In genomic region chr4:185332575-185333464, GRCh38 we compare ENCODE assay signal across 1 cellular context.
TF ChIP-seq lines count a peak whose summit lies in the region.

No MANE protein-coding gene starts in this region.

TF ChIP-seq in HepG2, 621 proteins besides CTCF, POLR2A, EP300 and RAD21 (continued from another document and continues in another):
- no peak; a peak in 1 of 4 replicates for TF ChIP-seq NR2F1 (CRISPR knock-in tag; IDR thresholded peaks at IDR 0.05)
- TF ChIP-seq BHLHE40 (IDR thresholded peaks at IDR 0.05; ENCODE audit: low read length), result 0 out of 2 replicates have a peak, but pooled peaks have one; percentile 17
- TF ChIP-seq AGO1 (IDR thresholded peaks at IDR 0.05; ENCODE audit: low read depth, low read length, poor library complexity, severe bottlenecking), result no peak
- no peak for TF ChIP-seq PHB2 (IDR thresholded peaks at IDR 0.05; ENCODE audit: partially characterized antibody)
- TF ChIP-seq, protein P1, sequence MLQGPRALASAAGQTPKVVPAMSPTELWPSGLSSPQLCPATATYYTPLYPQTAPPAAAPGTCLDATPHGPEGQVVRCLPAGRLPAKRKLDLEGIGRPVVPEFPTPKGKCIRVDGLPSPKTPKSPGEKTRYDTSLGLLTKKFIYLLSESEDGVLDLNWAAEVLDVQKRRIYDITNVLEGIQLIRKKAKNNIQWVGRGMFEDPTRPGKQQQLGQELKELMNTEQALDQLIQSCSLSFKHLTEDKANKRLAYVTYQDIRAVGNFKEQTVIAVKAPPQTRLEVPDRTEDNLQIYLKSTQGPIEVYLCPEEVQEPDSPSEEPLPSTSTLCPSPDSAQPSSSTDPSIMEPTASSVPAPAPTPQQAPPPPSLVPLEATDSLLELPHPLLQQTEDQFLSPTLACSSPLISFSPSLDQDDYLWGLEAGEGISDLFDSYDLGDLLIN (CRISPR knock-in tag; IDR thresholded peaks at IDR 0.05; ENCODE audit: borderline replicate concordance), result no peak
- TF ChIP-seq, protein P2, sequence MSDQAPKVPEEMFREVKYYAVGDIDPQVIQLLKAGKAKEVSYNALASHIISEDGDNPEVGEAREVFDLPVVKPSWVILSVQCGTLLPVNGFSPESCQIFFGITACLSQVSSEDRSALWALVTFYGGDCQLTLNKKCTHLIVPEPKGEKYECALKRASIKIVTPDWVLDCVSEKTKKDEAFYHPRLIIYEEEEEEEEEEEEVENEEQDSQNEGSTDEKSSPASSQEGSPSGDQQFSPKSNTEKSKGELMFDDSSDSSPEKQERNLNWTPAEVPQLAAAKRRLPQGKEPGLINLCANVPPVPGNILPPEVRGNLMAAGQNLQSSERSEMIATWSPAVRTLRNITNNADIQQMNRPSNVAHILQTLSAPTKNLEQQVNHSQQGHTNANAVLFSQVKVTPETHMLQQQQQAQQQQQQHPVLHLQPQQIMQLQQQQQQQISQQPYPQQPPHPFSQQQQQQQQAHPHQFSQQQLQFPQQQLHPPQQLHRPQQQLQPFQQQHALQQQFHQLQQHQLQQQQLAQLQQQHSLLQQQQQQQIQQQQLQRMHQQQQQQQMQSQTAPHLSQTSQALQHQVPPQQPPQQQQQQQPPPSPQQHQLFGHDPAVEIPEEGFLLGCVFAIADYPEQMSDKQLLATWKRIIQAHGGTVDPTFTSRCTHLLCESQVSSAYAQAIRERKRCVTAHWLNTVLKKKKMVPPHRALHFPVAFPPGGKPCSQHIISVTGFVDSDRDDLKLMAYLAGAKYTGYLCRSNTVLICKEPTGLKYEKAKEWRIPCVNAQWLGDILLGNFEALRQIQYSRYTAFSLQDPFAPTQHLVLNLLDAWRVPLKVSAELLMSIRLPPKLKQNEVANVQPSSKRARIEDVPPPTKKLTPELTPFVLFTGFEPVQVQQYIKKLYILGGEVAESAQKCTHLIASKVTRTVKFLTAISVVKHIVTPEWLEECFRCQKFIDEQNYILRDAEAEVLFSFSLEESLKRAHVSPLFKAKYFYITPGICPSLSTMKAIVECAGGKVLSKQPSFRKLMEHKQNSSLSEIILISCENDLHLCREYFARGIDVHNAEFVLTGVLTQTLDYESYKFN (CRISPR knock-in tag; conservative IDR thresholded peaks at IDR 0.05), result peak; percentile 78
- TF ChIP-seq HIVEP1 (CRISPR knock-in tag; IDR thresholded peaks at IDR 0.05), result no peak
- no peak for TF ChIP-seq ELK4 (CRISPR knock-in tag; IDR thresholded peaks at IDR 0.05; ENCODE audit: borderline replicate concordance)
- TF ChIP-seq ISL2 (CRISPR knock-in tag; IDR thresholded peaks at IDR 0.05), result peak; percentile 66
- TF ChIP-seq GATAD2A (CRISPR knock-in tag; IDR thresholded peaks at IDR 0.05), result peak; percentile 66
- TF ChIP-seq ZNF318 (CRISPR knock-in tag; IDR thresholded peaks at IDR 0.05), result no peak
- no peak for TF ChIP-seq BRF2 (CRISPR knock-in tag; IDR thresholded peaks at IDR 0.05)
- no peak for TF ChIP-seq ARHGAP35 (CRISPR knock-in tag; IDR thresholded peaks at IDR 0.05; ENCODE audit: borderline replicate concordance)
- TF ChIP-seq MAFF (IDR thresholded peaks at IDR 0.05; ENCODE audit: low read depth, low read length), result no peak
- 0 out of 2 replicates have a peak, but pooled peaks have one; percentile 7 for TF ChIP-seq RARA (CRISPR knock-in tag; IDR thresholded peaks at IDR 0.05)
- no peak for TF ChIP-seq GLMP (CRISPR knock-in tag; IDR thresholded peaks at IDR 0.05; ENCODE audit: borderline replicate concordance)
- TF ChIP-seq, protein P3, sequence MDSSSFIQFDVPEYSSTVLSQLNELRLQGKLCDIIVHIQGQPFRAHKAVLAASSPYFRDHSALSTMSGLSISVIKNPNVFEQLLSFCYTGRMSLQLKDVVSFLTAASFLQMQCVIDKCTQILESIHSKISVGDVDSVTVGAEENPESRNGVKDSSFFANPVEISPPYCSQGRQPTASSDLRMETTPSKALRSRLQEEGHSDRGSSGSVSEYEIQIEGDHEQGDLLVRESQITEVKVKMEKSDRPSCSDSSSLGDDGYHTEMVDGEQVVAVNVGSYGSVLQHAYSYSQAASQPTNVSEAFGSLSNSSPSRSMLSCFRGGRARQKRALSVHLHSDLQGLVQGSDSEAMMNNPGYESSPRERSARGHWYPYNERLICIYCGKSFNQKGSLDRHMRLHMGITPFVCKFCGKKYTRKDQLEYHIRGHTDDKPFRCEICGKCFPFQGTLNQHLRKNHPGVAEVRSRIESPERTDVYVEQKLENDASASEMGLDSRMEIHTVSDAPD (CRISPR knock-in tag; IDR thresholded peaks at IDR 0.05), result no peak
- TF ChIP-seq ZNF256 (CRISPR knock-in tag; conservative IDR thresholded peaks at IDR 0.05), result no peak
- TF ChIP-seq NFKB2 (CRISPR knock-in tag; IDR thresholded peaks at IDR 0.05; ENCODE audit: borderline replicate concordance), result no peak
- no peak for TF ChIP-seq HES4 (CRISPR knock-in tag; IDR thresholded peaks at IDR 0.05; ENCODE audit: borderline replicate concordance)
- no peak for TF ChIP-seq ZNF749 (CRISPR knock-in tag; IDR thresholded peaks at IDR 0.05; ENCODE audit: borderline replicate concordance)
- TF ChIP-seq, protein P4, sequence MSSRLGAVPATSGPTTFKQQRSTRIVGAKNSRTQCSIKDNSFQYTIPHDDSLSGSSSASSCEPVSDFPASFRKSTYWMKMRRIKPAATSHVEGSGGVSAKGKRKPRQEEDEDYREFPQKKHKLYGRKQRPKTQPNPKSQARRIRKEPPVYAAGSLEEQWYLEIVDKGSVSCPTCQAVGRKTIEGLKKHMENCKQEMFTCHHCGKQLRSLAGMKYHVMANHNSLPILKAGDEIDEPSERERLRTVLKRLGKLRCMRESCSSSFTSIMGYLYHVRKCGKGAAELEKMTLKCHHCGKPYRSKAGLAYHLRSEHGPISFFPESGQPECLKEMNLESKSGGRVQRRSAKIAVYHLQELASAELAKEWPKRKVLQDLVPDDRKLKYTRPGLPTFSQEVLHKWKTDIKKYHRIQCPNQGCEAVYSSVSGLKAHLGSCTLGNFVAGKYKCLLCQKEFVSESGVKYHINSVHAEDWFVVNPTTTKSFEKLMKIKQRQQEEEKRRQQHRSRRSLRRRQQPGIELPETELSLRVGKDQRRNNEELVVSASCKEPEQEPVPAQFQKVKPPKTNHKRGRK (CRISPR knock-in tag; IDR thresholded peaks at IDR 0.05), result no peak
- peak; percentile 55 for TF ChIP-seq NCOA2 (CRISPR knock-in tag; IDR thresholded peaks at IDR 0.05)
- TF ChIP-seq AFF4 (CRISPR knock-in tag; IDR thresholded peaks at IDR 0.05), result no peak
- no peak for TF ChIP-seq ZSCAN20 (CRISPR knock-in tag; IDR thresholded peaks at IDR 0.05; ENCODE audit: borderline replicate concordance)
- no peak for TF ChIP-seq TP53 (CRISPR knock-in tag; conservative IDR thresholded peaks at IDR 0.05)
- TF ChIP-seq SSRP1 (CRISPR knock-in tag; IDR thresholded peaks at IDR 0.05), result no peak
- 0 out of 2 replicates have a peak, but pooled peaks have one; percentile 36 for TF ChIP-seq FOSL1 (CRISPR knock-in tag; IDR thresholded peaks at IDR 0.05; ENCODE audit: borderline replicate concordance)
- no peak for TF ChIP-seq BRCA1 (CRISPR knock-in tag; IDR thresholded peaks at IDR 0.05)
- TF ChIP-seq, protein P5, sequence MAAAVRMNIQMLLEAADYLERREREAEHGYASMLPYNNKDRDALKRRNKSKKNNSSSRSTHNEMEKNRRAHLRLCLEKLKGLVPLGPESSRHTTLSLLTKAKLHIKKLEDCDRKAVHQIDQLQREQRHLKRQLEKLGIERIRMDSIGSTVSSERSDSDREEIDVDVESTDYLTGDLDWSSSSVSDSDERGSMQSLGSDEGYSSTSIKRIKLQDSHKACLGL (CRISPR knock-in tag; IDR thresholded peaks at IDR 0.05), result no peak
- TF ChIP-seq ZNF709 (CRISPR knock-in tag; IDR thresholded peaks at IDR 0.05), result no peak
- no peak for TF ChIP-seq THYN1 (CRISPR knock-in tag; IDR thresholded peaks at IDR 0.05; ENCODE audit: borderline replicate concordance, low read depth)
